ENCODE assay signal across 8 cellular contexts in the genomic region with DNA sequence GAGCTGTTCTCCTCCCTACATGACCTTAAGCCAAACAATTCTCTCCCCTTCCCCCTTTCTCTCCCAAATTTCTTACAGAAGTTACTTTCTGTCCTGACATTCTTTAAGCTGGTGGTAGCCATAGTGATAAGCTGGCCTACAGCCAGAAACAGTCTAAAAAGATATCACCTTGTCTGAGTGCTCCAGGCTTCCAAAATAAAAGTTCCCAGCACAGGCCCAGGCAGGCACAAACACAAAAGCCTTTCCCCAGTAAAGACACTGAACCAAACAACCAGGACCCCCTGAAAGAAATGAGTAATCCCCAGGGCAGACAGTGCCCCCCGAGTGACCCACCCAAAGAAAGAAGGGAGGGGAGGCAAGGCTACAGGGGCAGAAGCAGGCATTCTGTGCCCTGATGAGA. TPM values are rescaled to one million over a fixed set of nuclear protein-coding genes. Genes with fewer than 3 reads are reported as not detected.
DNase-seq lines count a peak whose midpoint lies in the region; ATAC-seq, FAIRE-seq and TF ChIP-seq lines count a peak whose summit lies in the region.

No MANE protein-coding gene starts in this region.

- peak overlapping the region; percentile 34 to 66 (median 65) for H3K9ac ChIP-seq in skeletal muscle tissue (ENCODE audit: low read depth in 1 of 3, low read length in 3 of 3)
- H3K9ac ChIP-seq in kidney (ENCODE audit: low read length in 2 of 2): peak overlapping the region in 1 of 2 donors; percentile 14

- H3K9me3 ChIP-seq in left ventricle myocardium inferior (replicated peaks): no peaks in the 10 kb centered on the region
- H3K9me3 ChIP-seq in skeletal muscle tissue (ENCODE audit: control insufficient read depth in 3 of 3, low read length in 3 of 3): no peaks in the 10 kb centered on the region
- no peaks in the 10 kb centered on the region for H3K9me3 ChIP-seq in kidney (ENCODE audit: control insufficient read depth in 1 of 2, low read length in 2 of 2)

- intact Hi-C loops in left ventricle myocardium inferior (cut with micrococcal nuclease) (no loop called here), kidney (cut with DNase I) (no loop called here)
- intact Hi-C loops in activated CD4-positive, alpha-beta T cell treated with anti-CD3 and anti-CD28 coated beads, Interleukin-2, amount 10 ng/mL, durations not matched to agents 24 days and 14 days (cut with micrococcal nuclease): no loop called here

- POLR2A ChIA-PET in HEK293T (lab: Yijun Ruan, JAX): interaction anchor here (1.3 to 1.5 kb wide), 2 partner anchors 11 to 19 kb away, joined by 3 to 7 read pairs; partner anchors contain the start of gene SIL1

- no peaks in the 10 kb centered on the region for H3K36me3 Mint-ChIP-seq in activated CD4-positive, alpha-beta T cell treated with anti-CD3 and anti-CD28 coated beads, Interleukin-2, amount 10 ng/mL, durations not matched to agents 24 days and 14 days (ENCODE audit: low read depth)

- peaks cover 7% of the 10 kb centered on the region for H3K4me1 Mint-ChIP-seq in activated CD4-positive, alpha-beta T cell treated with anti-CD3 and anti-CD28 coated beads, Interleukin-2, amount 10 ng/mL, durations not matched to agents 24 days and 14 days

- H3K27me3 Mint-ChIP-seq in activated CD4-positive, alpha-beta T cell treated with anti-CD3 and anti-CD28 coated beads, Interleukin-2, amount 10 ng/mL, durations not matched to agents 24 days and 14 days: no peaks in the 10 kb centered on the region

- TF ChIP-seq CTCF in VCaP (conservative IDR thresholded peaks at IDR 0.05) (no peak), left ventricle myocardium inferior (IDR thresholded peaks at IDR 0.05; ENCODE audit: borderline replicate concordance) (no peak), kidney (IDR thresholded peaks at IDR 0.05; ENCODE audit: borderline replicate concordance, extremely low read depth, insufficient read depth) (no peak)

- CTCF ChIA-PET in HEK293T (lab: Yijun Ruan, JAX): no interaction called here

- H3K4me1 ChIP-seq in left ventricle myocardium inferior (peaks cover 69% of the 10 kb centered on the region), skeletal muscle tissue (ENCODE audit: control insufficient read depth in 3 of 3, insufficient read depth in 3 of 3, low read length in 3 of 3) (peaks cover 48 to 67% (median 50%) of the 10 kb centered on the region in 3 donors), kidney (ENCODE audit: control insufficient read depth in 1 of 2, insufficient read depth in 1 of 2, low read depth in 1 of 2, low read length in 2 of 2) (peaks cover 26 to 29% of the 10 kb centered on the region in 2 donors)

- H3K9me3 Mint-ChIP-seq in activated CD4-positive, alpha-beta T cell treated with anti-CD3 and anti-CD28 coated beads, Interleukin-2, amount 10 ng/mL, durations not matched to agents 24 days and 14 days: no peaks in the 10 kb centered on the region

- H3K36me3 ChIP-seq in left ventricle myocardium inferior: no peaks in the 10 kb centered on the region
- H3K36me3 ChIP-seq in skeletal muscle tissue (ENCODE audit: control insufficient read depth in 3 of 3, insufficient read depth in 3 of 3, low read length in 3 of 3): no peaks in the 10 kb centered on the region
- no peaks in the 10 kb centered on the region for H3K36me3 ChIP-seq in kidney (ENCODE audit: control insufficient read depth in 1 of 2, insufficient read depth in 2 of 2, low read length in 2 of 2)

- H3K27ac Mint-ChIP-seq in activated CD4-positive, alpha-beta T cell treated with anti-CD3 and anti-CD28 coated beads, Interleukin-2, amount 10 ng/mL, durations not matched to agents 24 days and 14 days: no peak overlapping the region

- H3K4me3 ChIP-seq in left ventricle myocardium inferior (no peak overlapping the region), skeletal muscle tissue (ENCODE audit: low read length in 3 of 3) (peak overlapping the region in 2 of 3 donors; percentile 5 to 27), kidney (ENCODE audit: low read length in 2 of 2) (peak overlapping the region in 1 of 2 donors; percentile 30)

- FAIRE-seq in kidney (lab: Jason Lieb, UNC): no peak

- peak in 48 of 76 experiments; percentile 3 to 66 (median 24) for DNase-seq in HUDEP-2 (lab: John Stamatoyannopoulos, UW; ENCODE audit: unreplicated experiment in 76 of 76)
- DNase-seq in left ventricle myocardium inferior: no peak
- DNase-seq in activated CD4-positive, alpha-beta T cell treated with anti-CD3 and anti-CD28 coated beads, Interleukin-2, amount 10 ng/mL, durations not matched to agents 24 days and 14 days: no peak
- no peak for DNase-seq in HEK293T (ENCODE audit: extremely low spot score)
- no peak for DNase-seq in kidney

- H3K27me3 ChIP-seq in left ventricle myocardium inferior (ENCODE audit: low read depth): no peaks in the 10 kb centered on the region
- H3K27me3 ChIP-seq in skeletal muscle tissue (ENCODE audit: control insufficient read depth in 3 of 3, insufficient read depth in 3 of 3, low read length in 3 of 3): no peaks in the 10 kb centered on the region

- H3K4me3 Mint-ChIP-seq in activated CD4-positive, alpha-beta T cell treated with anti-CD3 and anti-CD28 coated beads, Interleukin-2, amount 10 ng/mL, durations not matched to agents 24 days and 14 days: no peak overlapping the region

- ATAC-seq in HG03342 (IDR thresholded peaks at IDR 0.05; ENCODE audit: unreplicated experiment): no peak

- H3K27ac ChIP-seq in VCaP (peak overlapping the region; percentile 63), left ventricle myocardium inferior (replicated peaks) (peak overlapping the region; percentile 88), skeletal muscle tissue (ENCODE audit: low read depth, low read length) (peak overlapping the region; percentile 92), kidney (ENCODE audit: low read depth in 2 of 2, low read length in 2 of 2) (peak overlapping the region in 1 of 2 donors; percentile 30)

TF ChIP-seq in HEK293T, 16 proteins besides CTCF, POLR2A, EP300 and RAD21:
- TF ChIP-seq LEF1 (IDR thresholded peaks at IDR 0.05; ENCODE audit: borderline replicate concordance) (no peak), SUZ12 (IDR thresholded peaks at IDR 0.05) (no peak), FOXM1 (IDR thresholded peaks at IDR 0.05; ENCODE audit: borderline replicate concordance) (no peak), CTBP1 (IDR thresholded peaks at IDR 0.05; ENCODE audit: borderline replicate concordance) (no peak), ARNT (IDR thresholded peaks at IDR 0.05) (no peak)

RNA-seq across cellular contexts. Expression of gene SIL1, which starts 19.2 kb away (rescaled TPM):
- total RNA-seq in left ventricle myocardium inferior: 39.3 TPM
- total RNA-seq in skeletal muscle tissue: 26.1 TPM
- total RNA-seq in activated CD4-positive, alpha-beta T cell treated with anti-CD3 and anti-CD28 coated beads, Interleukin-2, amount 10 ng/mL, durations not matched to agents 24 days and 14 days: 31.1 and 40.5 TPM in 2 replicates
- total RNA-seq in kidney: 48.6 TPM
- 91.7 TPM for polyA plus RNA-seq in kidney (ENCODE audit: insufficient read depth, low read depth, low replicate concordance)

Comparison
In these comparisons a context has a peak if more than half of its experiments do, and no peak if none do; other contexts are left out.
1. DNase-seq: peak in HUDEP-2 (48 of 76); none in left ventricle myocardium inferior (single experiment), activated CD4-positive, alpha-beta T cell treated with anti-CD3 and anti-CD28 coated beads, Interleukin-2, amount 10 ng/mL, durations not matched to agents 24 days and 14 days (single experiment), HEK293T (single experiment) and kidney (single experiment).